ENCODE assay signal across 1 cellular context in genomic region chr19:3605770-3606169, GRCh38.
A peak's percentile ranks its signal among the peaks of the same experiment; 100 is the strongest.
TF ChIP-seq lines count a peak whose summit lies in the region.

No MANE protein-coding gene starts in this region.

TF ChIP-seq in K562, 482 proteins besides CTCF, POLR2A, EP300 and RAD21 (continued from another document):
- peak; percentile 44 to 48; a peak in 2 of 4 replicates for TF ChIP-seq MLLT1 (IDR thresholded peaks at IDR 0.05)
- TF ChIP-seq KLF16 (IDR thresholded peaks at IDR 0.05), result no peak
TF ChIP-seq in K562: peak in this region for 24.
